In the genomic region with DNA sequence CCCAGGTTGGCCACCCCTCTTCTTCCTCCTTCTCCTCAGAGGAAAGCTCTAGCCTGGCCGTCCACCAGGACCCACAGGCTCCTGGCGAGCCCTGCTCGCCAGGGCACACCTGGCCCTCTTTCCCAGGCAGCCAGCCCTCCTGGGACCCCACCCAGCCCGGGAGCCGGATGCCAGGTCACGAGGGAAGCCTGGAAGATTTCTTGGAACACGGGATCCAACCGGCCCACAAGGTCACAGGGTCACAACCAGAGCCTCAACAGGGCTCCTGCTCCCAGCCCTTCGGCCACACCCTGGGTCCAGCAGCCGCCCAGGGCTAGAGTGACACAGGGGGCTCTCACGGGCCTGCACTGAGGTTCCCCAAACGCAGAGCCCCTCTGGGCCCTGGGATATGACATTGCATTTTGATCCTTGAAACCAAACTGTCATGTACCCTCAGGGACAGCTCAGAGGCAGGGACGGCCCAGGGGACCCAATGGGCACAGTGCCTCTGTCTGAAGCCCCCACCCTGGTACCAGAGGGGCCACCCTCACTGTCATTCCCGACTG, we compare ENCODE assay signal across 13 cellular contexts. TPM values are rescaled to one million over a fixed set of nuclear protein-coding genes. Genes with fewer than 3 reads are reported as not detected.
DNase-seq lines count a peak whose midpoint lies in the region; ATAC-seq, FAIRE-seq and TF ChIP-seq lines count a peak whose summit lies in the region.
"Had no signal": no experiment of that assay in that cellular context is flagged by ENCODE, and none has a peak within 500 bp of the region (broad histone marks: within the 10 kb centered on the region; RNA-seq: fewer than 3 reads in every experiment).

No MANE protein-coding gene starts in this region.

- peaks cover 36% of the 10 kb centered on the region for H3K4me1 Mint-ChIP-seq in activated naive CD8-positive, alpha-beta T cell treated with anti-CD3 and anti-CD28 coated beads for 36 hours

- intact Hi-C loops in pancreas (cut with DNase I), result no loop called here

- 31% methylated on average over 14 of the region's 14 CpGs for WGBS in pancreas, 2 donors

- H3K27ac ChIP-seq in 22Rv1 (peak overlapping the region; percentile 34), pancreas (peak overlapping the region; percentile 39 to 98 (median 72))
- H3K27ac ChIP-seq in effector memory CD4-positive, alpha-beta T cell (ENCODE audit: insufficient read depth, low read length, poor library complexity, severe bottlenecking), result peak overlapping the region; percentile 27

- no peak overlapping the region for H3K4me3 ChIP-seq in effector memory CD4-positive, alpha-beta T cell (ENCODE audit: insufficient read depth, low read depth, low read length, poor library complexity, severe bottlenecking)
- peak overlapping the region in 2 of 4 donors; percentile 6 to 22 for H3K4me3 ChIP-seq in pancreas
- H3K4me3 ChIP-seq: thoracic aorta had no signal

- TF ChIP-seq POLR2A in GM19193 (IDR thresholded peaks at IDR 0.05; ENCODE audit: extremely low read depth, insufficient read depth, insufficient read length), result peak; percentile 34

- no peaks in the 10 kb centered on the region for H3K9me3 ChIP-seq in effector memory CD4-positive, alpha-beta T cell (ENCODE audit: control insufficient read depth, low read length)
- H3K9me3 ChIP-seq in pancreas, result no peaks in the 10 kb centered on the region
- H3K9me3 ChIP-seq: thoracic aorta had no signal

- TF ChIP-seq CTCF in 22Rv1 (IDR thresholded peaks at IDR 0.05) (no peak), pancreas (IDR thresholded peaks at IDR 0.05) (no peak)

- peaks cover 20% of the 10 kb centered on the region for H3K36me3 Mint-ChIP-seq in activated naive CD8-positive, alpha-beta T cell treated with anti-CD3 and anti-CD28 coated beads for 36 hours

- H3K4me3 Mint-ChIP-seq in activated naive CD8-positive, alpha-beta T cell treated with anti-CD3 and anti-CD28 coated beads for 36 hours, result no peak overlapping the region

- ATAC-seq in pancreas, result peak; percentile 5 to 31 (median 14)
- ATAC-seq: SK-N-SH treated with all-trans-retinoic acid at 6 μM for 48 hours had no signal

- no peaks in the 10 kb centered on the region for H3K9me3 Mint-ChIP-seq in activated naive CD8-positive, alpha-beta T cell treated with anti-CD3 and anti-CD28 coated beads for 36 hours

- H3K27me3 ChIP-seq in effector memory CD4-positive, alpha-beta T cell (replicated peaks; ENCODE audit: control insufficient read depth, insufficient read depth, low read length, poor library complexity, severe bottlenecking), result no peaks in the 10 kb centered on the region
- no peaks in the 10 kb centered on the region for H3K27me3 ChIP-seq in pancreas

- H3K27ac Mint-ChIP-seq in activated naive CD8-positive, alpha-beta T cell treated with anti-CD3 and anti-CD28 coated beads for 36 hours, result no peak overlapping the region

- H3K36me3 ChIP-seq in effector memory CD4-positive, alpha-beta T cell (ENCODE audit: control insufficient read depth, insufficient read depth, low read length), result peaks cover 62% of the 10 kb centered on the region
- H3K36me3 ChIP-seq in pancreas, result peaks cover 0 to 14% (median 13%) of the 10 kb centered on the region in 3 donors

- H3K4me1 ChIP-seq in effector memory CD4-positive, alpha-beta T cell (ENCODE audit: control insufficient read depth, insufficient read depth, low read length, poor library complexity, severe bottlenecking), result peaks cover 83% of the 10 kb centered on the region
- peaks cover 63 to 79% (median 77%) of the 10 kb centered on the region in 3 donors for H3K4me1 ChIP-seq in pancreas

- no peak for DNase-seq in effector memory CD4-positive, alpha-beta T cell
- DNase-seq in pancreas (peak; percentile 87 to 96 (median 94)), HuH-7.5 (ENCODE audit: low spot score) (no peak), GM19239 (ENCODE audit: insufficient read length, low spot score) (no peak), SKM-1 treated with dmso at 0.1 percent for 144 hours (lab: John Stamatoyannopoulos, UW; ENCODE audit: unreplicated experiment) (no peak)
- no peak for DNase-seq in activated naive CD8-positive, alpha-beta T cell treated with anti-CD3 and anti-CD28 coated beads for 36 hours
- DNase-seq: activated CD4-positive, alpha-beta T cell treated with anti-CD3 and anti-CD28 coated beads for 4 hours; activated effector memory CD4-positive, alpha-beta T cell treated with anti-CD3 and anti-CD28 coated beads, Interleukin-2, amount 50 U/mL, for 16 hours; NCI-H187 had no signal

- H3K27me3 Mint-ChIP-seq in activated naive CD8-positive, alpha-beta T cell treated with anti-CD3 and anti-CD28 coated beads for 36 hours, result no peaks in the 10 kb centered on the region

- FAIRE-seq in pancreas (lab: Jason Lieb, UNC) (no peak), GM19239 (lab: Jason Lieb, UNC) (no peak)

RNA-seq across cellular contexts. Expression of gene MKNK2, which starts 5.5 kb away (rescaled TPM):
- total RNA-seq in pancreas, result 100 to 1,000 TPM; 178 to 446 (median 252) TPM
- polyA plus RNA-seq in pancreas, result 100 to 1,000 TPM; 102 to 143 TPM
- 100 to 1,000 TPM; 230 to 232 TPM for total RNA-seq in activated naive CD8-positive, alpha-beta T cell treated with anti-CD3 and anti-CD28 coated beads for 36 hours

RNA-seq across cellular contexts. Expression of gene BTBD2, which starts 30.1 kb away (rescaled TPM):
- total RNA-seq in pancreas, result 10 to 100 TPM; 33.9 to 46.4 (median 36.6) TPM
- 10 to 100 TPM; 35.6 to 44.4 TPM for polyA plus RNA-seq in pancreas
- total RNA-seq in activated naive CD8-positive, alpha-beta T cell treated with anti-CD3 and anti-CD28 coated beads for 36 hours, result 10 to 100 TPM; 22.1 to 26.2 TPM

RNA-seq across cellular contexts. Expression of gene MOB3A, which starts 50.6 kb away (rescaled TPM):
- total RNA-seq in pancreas, result 10 to 100 TPM; 14.5 to 26.0 (median 17.4) TPM
- polyA plus RNA-seq in pancreas, result 10 to 100 TPM in 1 of 2 donors, 1 to 10 TPM in 1; 9.2 to 11.1 TPM
- 100 to 1,000 TPM; 147 to 153 TPM for total RNA-seq in activated naive CD8-positive, alpha-beta T cell treated with anti-CD3 and anti-CD28 coated beads for 36 hours

RNA-seq across cellular contexts. Expression of gene IZUMO4, which starts 51.1 kb away (rescaled TPM):
- total RNA-seq in pancreas, result 10 to 100 TPM in 1 of 6 donors, 1 to 10 TPM in 5; 5.2 to 10.5 (median 7.0) TPM
- 10 to 100 TPM; 32.8 to 42.2 TPM for polyA plus RNA-seq in pancreas
- 10 to 100 TPM; 12.4 to 12.6 TPM for total RNA-seq in activated naive CD8-positive, alpha-beta T cell treated with anti-CD3 and anti-CD28 coated beads for 36 hours

Comparison
In these comparisons a context has a peak if more than half of its experiments do, and no peak if none do; other contexts are left out.
1. DNase-seq: peak in pancreas (6 of 6); none in effector memory CD4-positive, alpha-beta T cell (0 of 3), HuH-7.5 (single experiment), GM19239 (single experiment), activated naive CD8-positive, alpha-beta T cell treated with anti-CD3 and anti-CD28 coated beads for 36 hours (single experiment) and SKM-1 treated with dmso at 0.1 percent for 144 hours (single experiment).
2. RNA of gene MOB3A, which starts 50.6 kb away (total RNA-seq): 147 to 153 TPM in activated naive CD8-positive, alpha-beta T cell treated with anti-CD3 and anti-CD28 coated beads for 36 hours; 14.5 to 26.0 TPM in pancreas; every median in the first group is over 4 times any median in the second.
3. Peak in every context shown above with its lines, with median percentiles within 50 percentile points of each other: H3K27ac ChIP-seq.